19 cellular contexts compared by ENCODE assay signal in genomic region chr5:75677607-75678006, GRCh38. TPM values are rescaled to one million over a fixed set of nuclear protein-coding genes. Genes with fewer than 3 reads are reported as not detected.
DNase-seq lines count a peak whose midpoint lies in the region; ATAC-seq and TF ChIP-seq lines count a peak whose summit lies in the region.
"Had no signal": no experiment of that assay in that cellular context is flagged by ENCODE, and none has a peak within 500 bp of the region (broad histone marks: within the 10 kb centered on the region; RNA-seq: fewer than 3 reads in every experiment).

No MANE protein-coding gene starts in this region.

- H3K9me3 ChIP-seq in endodermal cell (ENCODE audit: control insufficient read depth, low read length) = no peaks in the 10 kb centered on the region
- H3K9me3 ChIP-seq: left ventricle myocardium inferior, pancreas, tibial nerve had no signal

- H3K36me3 ChIP-seq in endodermal cell (ENCODE audit: control insufficient read depth, insufficient read depth, low read length) = peaks cover 16% of the 10 kb centered on the region
- H3K36me3 ChIP-seq: pancreas had no signal

- H3K9ac ChIP-seq in endodermal cell (ENCODE audit: extremely low read depth, low read length, poor library complexity, severe bottlenecking) = no peak overlapping the region

- no peak overlapping the region for H3K27ac ChIP-seq in endodermal cell (ENCODE audit: low read depth, low read length)
- H3K27ac ChIP-seq: left ventricle myocardium inferior, pancreas had no signal

- no peaks in the 10 kb centered on the region for H3K27me3 Mint-ChIP-seq in T-helper 1 cell treated with Interleukin-12 subunit alpha and Interleukin-12 subunit beta and Interleukin-4 antibody, amounts not matched to agents 30 μg/mL and 1 μg/mL, for 36 hours (ENCODE audit: low read depth)
- H3K27me3 Mint-ChIP-seq in T-cell = no peaks in the 10 kb centered on the region
- H3K27me3 Mint-ChIP-seq in natural killer cell treated with Interleukin-12 subunit alpha and Interleukin-12 subunit beta and Interleukin-15 and Interleukin-18, amount 100 ng/mL, for 72 hours = no peaks in the 10 kb centered on the region
- no peaks in the 10 kb centered on the region for H3K27me3 Mint-ChIP-seq in endodermal cell (ENCODE audit: insufficient read depth)

- CTCF ChIA-PET in T-cell (lab: Charles Lee) = interaction anchor here (0.6 to 1.6 kb wide), 3 partner anchors 8 to 1275 kb away, joined by 3 to 4 read pairs (median 4); no protein-coding TSS in a partner anchor

- peaks cover 15% of the 10 kb centered on the region for H3K4me1 Mint-ChIP-seq in T-helper 1 cell treated with Interleukin-12 subunit alpha and Interleukin-12 subunit beta and Interleukin-4 antibody, amounts not matched to agents 30 μg/mL and 1 μg/mL, for 36 hours (ENCODE audit: low read depth)
- peaks cover 8 to 15% (median 12%) of the 10 kb centered on the region in 3 donors for H3K4me1 Mint-ChIP-seq in T-cell
- peaks cover 8 to 11% of the 10 kb centered on the region in 2 donors for H3K4me1 Mint-ChIP-seq in natural killer cell treated with Interleukin-12 subunit alpha and Interleukin-12 subunit beta and Interleukin-15 and Interleukin-18, amount 100 ng/mL, for 72 hours (ENCODE audit: low read depth in 2 of 2)
- peaks cover 5% of the 10 kb centered on the region for H3K4me1 Mint-ChIP-seq in endodermal cell

- 91 to 100% methylated on average over 1 of the region's 1 CpG for WGBS in endodermal cell (ENCODE audit: insufficient coverage in 1 of 2, insufficient read length in 1 of 2), 2 experiments

- peak in 1 of 4 experiments; percentile 27 for ATAC-seq in T-cell (replicated peaks in 1 of 4)
- ATAC-seq in natural killer cell treated with Interleukin-12 subunit alpha and Interleukin-12 subunit beta and Interleukin-15 and Interleukin-18, amount 100 ng/mL, for 72 hours = no peak
- no peak for ATAC-seq in HG02970 (IDR thresholded peaks at IDR 0.05; ENCODE audit: low FRiP score, unreplicated experiment)
- ATAC-seq: pancreas had no signal

- no peaks in the 10 kb centered on the region for H3K27me3 ChIP-seq in endodermal cell (ENCODE audit: control insufficient read depth, insufficient read depth, low read length, poor library complexity, severe bottlenecking)
- H3K27me3 ChIP-seq: pancreas, tibial nerve had no signal

- H3K4me3 Mint-ChIP-seq in T-helper 1 cell treated with Interleukin-12 subunit alpha and Interleukin-12 subunit beta and Interleukin-4 antibody, amounts not matched to agents 30 μg/mL and 1 μg/mL, for 36 hours = peak overlapping the region; percentile 15
- H3K4me3 Mint-ChIP-seq in T-cell (peak overlapping the region in 2 of 3 donors; percentile 63 to 68), endodermal cell (no peak overlapping the region)
- H3K4me3 Mint-ChIP-seq in natural killer cell treated with Interleukin-12 subunit alpha and Interleukin-12 subunit beta and Interleukin-15 and Interleukin-18, amount 100 ng/mL, for 72 hours = peak overlapping the region; percentile 63

- no peak for TF ChIP-seq CTCF in endodermal cell (conservative IDR thresholded peaks at IDR 0.05)

- POLR2A ChIA-PET in T-cell (lab: Charles Lee) = interaction anchor here (0.6 to 0.7 kb wide), 3 partner anchors 341 to 787 kb away, joined by 3 to 4 read pairs (median 3); partner anchors contain the start of gene HMGCR (in 1 of the 2)

- H3K9me3 Mint-ChIP-seq in T-helper 1 cell treated with Interleukin-12 subunit alpha and Interleukin-12 subunit beta and Interleukin-4 antibody, amounts not matched to agents 30 μg/mL and 1 μg/mL, for 36 hours = no peaks in the 10 kb centered on the region
- no peaks in the 10 kb centered on the region for H3K9me3 Mint-ChIP-seq in T-cell
- no peaks in the 10 kb centered on the region for H3K9me3 Mint-ChIP-seq in natural killer cell treated with Interleukin-12 subunit alpha and Interleukin-12 subunit beta and Interleukin-15 and Interleukin-18, amount 100 ng/mL, for 72 hours
- no peaks in the 10 kb centered on the region for H3K9me3 Mint-ChIP-seq in endodermal cell

- DNase-seq in T-helper 1 cell (no peak), T-cell (no peak), dermis blood vessel endothelial cell (peak; percentile 91), NCI-H526 (lab: John Stamatoyannopoulos, UW) (no peak), endodermal cell (no peak)
- DNase-seq in natural killer cell treated with Interleukin-12 subunit alpha and Interleukin-12 subunit beta and Interleukin-15 and Interleukin-18, amount 100 ng/mL, for 72 hours (ENCODE audit: low spot score) = no peak
- DNase-seq: 8988T; activated CD8-positive, alpha-beta memory T cell treated with anti-CD3 and anti-CD28 coated beads for 24 hours; central memory CD4-positive, alpha-beta T cell; foreskin fibroblast; IMR-90; left ventricle myocardium inferior; NCI-H1930; NCI-H526 treated with DMSO at 0.1 percent for 48 hours; pancreas; SIG-M5 had no signal

- H3K4me1 ChIP-seq in endodermal cell (ENCODE audit: control insufficient read depth, insufficient read depth, low read length) = no peaks in the 10 kb centered on the region
- H3K4me1 ChIP-seq: left ventricle myocardium inferior had no signal

- H3K4me3 ChIP-seq in endodermal cell (ENCODE audit: low read length) = no peak overlapping the region
- H3K4me3 ChIP-seq: left ventricle myocardium inferior, pancreas, tibial nerve had no signal

- H3K27ac Mint-ChIP-seq in T-helper 1 cell treated with Interleukin-12 subunit alpha and Interleukin-12 subunit beta and Interleukin-4 antibody, amounts not matched to agents 30 μg/mL and 1 μg/mL, for 36 hours = peak overlapping the region; percentile 65
- H3K27ac Mint-ChIP-seq in T-cell = peak overlapping the region; percentile 73 to 93
- peak overlapping the region; percentile 55 to 84 for H3K27ac Mint-ChIP-seq in natural killer cell treated with Interleukin-12 subunit alpha and Interleukin-12 subunit beta and Interleukin-15 and Interleukin-18, amount 100 ng/mL, for 72 hours
- no peak overlapping the region for H3K27ac Mint-ChIP-seq in endodermal cell

- H3K36me3 Mint-ChIP-seq in T-helper 1 cell treated with Interleukin-12 subunit alpha and Interleukin-12 subunit beta and Interleukin-4 antibody, amounts not matched to agents 30 μg/mL and 1 μg/mL, for 36 hours (ENCODE audit: low read depth) = peaks cover 23% of the 10 kb centered on the region
- H3K36me3 Mint-ChIP-seq in T-cell (peaks cover 18% of the 10 kb centered on the region), endodermal cell (ENCODE audit: low read depth) (peaks cover 10% of the 10 kb centered on the region)
- H3K36me3 Mint-ChIP-seq in natural killer cell treated with Interleukin-12 subunit alpha and Interleukin-12 subunit beta and Interleukin-15 and Interleukin-18, amount 100 ng/mL, for 72 hours = peaks cover under 1% of the 10 kb centered on the region

RNA-seq across cellular contexts. Expression of gene POC5, which starts 39.6 kb away (rescaled TPM):
- total RNA-seq in T-cell (10 to 100 TPM; 10.6 to 18.5 (median 14.2) TPM), dermis blood vessel endothelial cell (14.0 and 14.7 TPM in 2 replicates), endodermal cell (10 to 100 TPM; 10.7 to 13.8 TPM)
- 10 to 100 TPM; 21.4 to 22.4 TPM for total RNA-seq in natural killer cell treated with Interleukin-12 subunit alpha and Interleukin-12 subunit beta and Interleukin-15 and Interleukin-18, amount 100 ng/mL, for 72 hours
- polyA plus RNA-seq in endodermal cell (2013, experiment 1 of 2) = 22.5 TPM
- polyA plus RNA-seq in endodermal cell (2013, experiment 2 of 2) = 19.0 TPM
